ENCODE assay signal across 15 cellular contexts in the genomic region with DNA sequence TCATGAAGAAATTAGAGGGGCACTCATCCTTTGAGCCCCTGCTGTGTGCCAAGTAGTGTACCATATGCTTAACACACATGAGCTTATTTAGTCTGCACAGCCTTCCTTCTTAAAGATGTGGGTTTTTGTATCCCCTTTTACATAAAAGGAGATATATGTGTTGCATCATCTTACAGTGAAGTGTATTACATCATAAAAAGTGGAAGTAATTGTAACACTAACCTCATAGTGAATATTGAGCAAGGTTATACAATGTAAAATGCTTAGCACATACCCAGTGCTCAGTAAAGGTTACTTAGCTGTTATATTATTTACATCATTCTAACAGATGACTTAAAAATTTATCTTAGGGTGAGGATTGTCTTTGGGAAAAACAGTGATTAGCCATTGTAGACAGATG. TPM values are rescaled to one million over a fixed set of nuclear protein-coding genes. Genes with fewer than 3 reads are reported as not detected.
DNase-seq lines count a peak whose midpoint lies in the region; ATAC-seq and TF ChIP-seq lines count a peak whose summit lies in the region.
"Had no signal": no experiment of that assay in that cellular context is flagged by ENCODE, and none has a peak within 500 bp of the region (broad histone marks: within the 10 kb centered on the region; RNA-seq: fewer than 3 reads in every experiment).

No MANE protein-coding gene starts in this region.

- intact Hi-C loops in activated CD8-positive, alpha-beta T cell treated with anti-CD3 and anti-CD28 coated beads for 36 hours (cut with micrococcal nuclease): no loop called here

- no peak for DNase-seq in activated CD8-positive, alpha-beta T cell treated with anti-CD3 and anti-CD28 coated beads for 36 hours
- no peak for DNase-seq in activated CD8-positive, alpha-beta T cell treated with anti-CD3 and anti-CD28 coated beads, Interleukin-2, amount 10 ng/mL, durations not matched to agents 7 days and 5 days
- DNase-seq in NAMALWA (ENCODE audit: low spot score) (peak; percentile 45), SW480 (ENCODE audit: low spot score) (peak; percentile 39), immature natural killer cell (no peak), nucleus accumbens (lab: John Stamatoyannopoulos, UW) (no peak)
- DNase-seq: ACHN; activated CD8-positive, alpha-beta memory T cell treated with anti-CD3 and anti-CD28 coated beads, Interleukin-2, amount 10 ng/mL, durations not matched to agents 7 days and 5 days; activated naive CD4-positive, alpha-beta T cell treated with Interleukin-2 at 50 U/mL for 16 hours; Calu3; effector memory CD8-positive, alpha-beta T cell; foreskin melanocyte; naive thymus-derived CD8-positive, alpha-beta T cell had no signal

- no peaks in the 10 kb centered on the region for H3K9me3 Mint-ChIP-seq in activated CD8-positive, alpha-beta T cell treated with anti-CD3 and anti-CD28 coated beads for 36 hours
- no peaks in the 10 kb centered on the region for H3K9me3 Mint-ChIP-seq in activated CD8-positive, alpha-beta T cell treated with anti-CD3 and anti-CD28 coated beads, Interleukin-2, amount 10 ng/mL, durations not matched to agents 7 days and 5 days (ENCODE audit: insufficient read depth)
- H3K9me3 Mint-ChIP-seq in nephron (no peaks in the 10 kb centered on the region), immature natural killer cell (no peaks in the 10 kb centered on the region)
- H3K9me3 Mint-ChIP-seq: effector memory CD8-positive, alpha-beta T cell; naive thymus-derived CD8-positive, alpha-beta T cell had no signal

- H3K27ac Mint-ChIP-seq in activated CD8-positive, alpha-beta T cell treated with anti-CD3 and anti-CD28 coated beads for 36 hours: peak overlapping the region; percentile 25
- no peak overlapping the region for H3K27ac Mint-ChIP-seq in activated CD8-positive, alpha-beta T cell treated with anti-CD3 and anti-CD28 coated beads, Interleukin-2, amount 10 ng/mL, durations not matched to agents 7 days and 5 days
- H3K27ac Mint-ChIP-seq in nephron: no peak overlapping the region
- H3K27ac Mint-ChIP-seq in immature natural killer cell: peak overlapping the region in 1 of 6 donors; percentile 67
- H3K27ac Mint-ChIP-seq: activated CD8-positive, alpha-beta memory T cell treated with anti-CD3 and anti-CD28 coated beads, Interleukin-2, amount 10 ng/mL, durations not matched to agents 7 days and 5 days; effector memory CD8-positive, alpha-beta T cell had no signal

- H3K4me1 Mint-ChIP-seq in activated CD8-positive, alpha-beta T cell treated with anti-CD3 and anti-CD28 coated beads for 36 hours (ENCODE audit: low read depth): peaks cover 17% of the 10 kb centered on the region
- peaks cover 20% of the 10 kb centered on the region for H3K4me1 Mint-ChIP-seq in activated CD8-positive, alpha-beta T cell treated with anti-CD3 and anti-CD28 coated beads, Interleukin-2, amount 10 ng/mL, durations not matched to agents 7 days and 5 days (ENCODE audit: low read depth)
- H3K4me1 Mint-ChIP-seq in nephron (peaks cover 10% of the 10 kb centered on the region), immature natural killer cell (peaks cover 9 to 11% of the 10 kb centered on the region in 2 donors)

- H3K36me3 Mint-ChIP-seq in activated CD8-positive, alpha-beta T cell treated with anti-CD3 and anti-CD28 coated beads for 36 hours (ENCODE audit: low read depth): no peaks in the 10 kb centered on the region
- H3K36me3 Mint-ChIP-seq in activated CD8-positive, alpha-beta T cell treated with anti-CD3 and anti-CD28 coated beads, Interleukin-2, amount 10 ng/mL, durations not matched to agents 7 days and 5 days (ENCODE audit: low read depth): peaks cover 2% of the 10 kb centered on the region
- no peaks in the 10 kb centered on the region for H3K36me3 Mint-ChIP-seq in nephron (ENCODE audit: low read depth)
- H3K36me3 Mint-ChIP-seq in immature natural killer cell: no peaks in the 10 kb centered on the region
- H3K36me3 Mint-ChIP-seq: naive thymus-derived CD8-positive, alpha-beta T cell had no signal

- ATAC-seq in activated CD8-positive, alpha-beta T cell treated with anti-CD3 and anti-CD28 coated beads for 36 hours: no peak
- ATAC-seq in activated CD8-positive, alpha-beta T cell treated with anti-CD3 and anti-CD28 coated beads, Interleukin-2, amount 10 ng/mL, durations not matched to agents 7 days and 5 days: no peak
- ATAC-seq in HG03095 (IDR thresholded peaks at IDR 0.05; ENCODE audit: unreplicated experiment): no peak
- ATAC-seq: activated CD8-positive, alpha-beta memory T cell treated with anti-CD3 and anti-CD28 coated beads, Interleukin-2, amount 10 ng/mL, durations not matched to agents 7 days and 5 days; effector memory CD8-positive, alpha-beta T cell; naive thymus-derived CD8-positive, alpha-beta T cell had no signal

- TF ChIP-seq CTCF in activated CD8-positive, alpha-beta T cell treated with anti-CD3 and anti-CD28 coated beads for 36 hours (IDR thresholded peaks at IDR 0.05): no peak
- TF ChIP-seq CTCF in nephron (IDR thresholded peaks at IDR 0.05; ENCODE audit: unreplicated experiment in 3 of 3): no peak

- no peaks in the 10 kb centered on the region for H3K27me3 Mint-ChIP-seq in activated CD8-positive, alpha-beta T cell treated with anti-CD3 and anti-CD28 coated beads for 36 hours
- no peaks in the 10 kb centered on the region for H3K27me3 Mint-ChIP-seq in activated CD8-positive, alpha-beta T cell treated with anti-CD3 and anti-CD28 coated beads, Interleukin-2, amount 10 ng/mL, durations not matched to agents 7 days and 5 days (ENCODE audit: low read depth)
- H3K27me3 Mint-ChIP-seq in nephron (ENCODE audit: low read depth): no peaks in the 10 kb centered on the region
- H3K27me3 Mint-ChIP-seq in immature natural killer cell (ENCODE audit: low read depth in 3 of 3): peaks cover 0 to 5% (median 2%) of the 10 kb centered on the region in 3 donors
- H3K27me3 Mint-ChIP-seq: activated CD8-positive, alpha-beta memory T cell treated with anti-CD3 and anti-CD28 coated beads, Interleukin-2, amount 10 ng/mL, durations not matched to agents 7 days and 5 days; effector memory CD8-positive, alpha-beta T cell; naive thymus-derived CD8-positive, alpha-beta T cell had no signal

- POLR2A ChIA-PET in activated CD8-positive, alpha-beta T cell treated with anti-CD3 and anti-CD28 coated beads for 36 hours (lab: Charles Lee): interaction anchor here (0.6 to 1.7 kb wide), 4 partner anchors 8 to 164 kb away, joined by 3 to 5 read pairs (median 4); partner anchors contain the start of genes DYNLRB1 and NCOA6
- POLR2A ChIA-PET in activated CD8-positive, alpha-beta T cell treated with anti-CD3 and anti-CD28 coated beads, Interleukin-2, amount 10 ng/mL, durations not matched to agents 7 days and 5 days (lab: Charles Lee): interaction anchor here (0.6 kb wide), 1 partner anchor 24 kb away, joined by 3 read pairs; no protein-coding TSS in a partner anchor

- CTCF ChIA-PET in activated CD8-positive, alpha-beta T cell treated with anti-CD3 and anti-CD28 coated beads for 36 hours (lab: Charles Lee): interaction anchor here (0.8 to 1.8 kb wide), 6 partner anchors 12 to 368 kb away, joined by 3 to 4 read pairs (median 4); partner anchors contain the start of gene MAP1LC3A
- CTCF ChIA-PET in activated CD8-positive, alpha-beta T cell treated with anti-CD3 and anti-CD28 coated beads, Interleukin-2, amount 10 ng/mL, durations not matched to agents 7 days and 5 days (lab: Charles Lee): interaction anchor here (1.0 to 1.5 kb wide), 4 partner anchors 23 to 368 kb away, joined by 3 to 4 read pairs (median 3); no protein-coding TSS in a partner anchor

- no peak overlapping the region for H3K4me3 Mint-ChIP-seq in activated CD8-positive, alpha-beta T cell treated with anti-CD3 and anti-CD28 coated beads for 36 hours
- H3K4me3 Mint-ChIP-seq in activated CD8-positive, alpha-beta T cell treated with anti-CD3 and anti-CD28 coated beads, Interleukin-2, amount 10 ng/mL, durations not matched to agents 7 days and 5 days: no peak overlapping the region
- H3K4me3 Mint-ChIP-seq in nephron: peak overlapping the region; percentile 19 to 67 (median 65)
- H3K4me3 Mint-ChIP-seq in immature natural killer cell: peak overlapping the region in 1 of 5 donors; percentile 25
- H3K4me3 Mint-ChIP-seq: activated CD8-positive, alpha-beta memory T cell treated with anti-CD3 and anti-CD28 coated beads, Interleukin-2, amount 10 ng/mL, durations not matched to agents 7 days and 5 days; effector memory CD8-positive, alpha-beta T cell had no signal

RNA-seq across cellular contexts. Expression of gene PIGU, which starts 3.7 kb away (rescaled TPM):
- 10 to 100 TPM; 19.4 to 20.9 TPM for total RNA-seq in activated CD8-positive, alpha-beta T cell treated with anti-CD3 and anti-CD28 coated beads for 36 hours
- 10 to 100 TPM; 19.1 to 21.2 TPM for total RNA-seq in activated CD8-positive, alpha-beta T cell treated with anti-CD3 and anti-CD28 coated beads, Interleukin-2, amount 10 ng/mL, durations not matched to agents 7 days and 5 days
- 10 to 100 TPM; 19.3 to 34.7 (median 25.3) TPM for polyA plus RNA-seq in immature natural killer cell

RNA-seq across cellular contexts. Expression of gene TP53INP2, which starts 23.6 kb away (rescaled TPM):
- total RNA-seq in activated CD8-positive, alpha-beta T cell treated with anti-CD3 and anti-CD28 coated beads for 36 hours: 1 to 10 TPM; 4.0 to 4.6 TPM
- 1 to 10 TPM; 2.0 to 2.1 TPM for total RNA-seq in activated CD8-positive, alpha-beta T cell treated with anti-CD3 and anti-CD28 coated beads, Interleukin-2, amount 10 ng/mL, durations not matched to agents 7 days and 5 days
- polyA plus RNA-seq in immature natural killer cell: 1 to 10 TPM in 1 of 3 donors, under 1 TPM in 2; 0.09 to 1.8 (median 0.53) TPM

Comparison
In these comparisons a context has a peak if more than half of its experiments do, and no peak if none do; other contexts are left out.
1. DNase-seq: peak in NAMALWA (single experiment) and SW480 (single experiment); none in activated CD8-positive, alpha-beta T cell treated with anti-CD3 and anti-CD28 coated beads for 36 hours (single experiment), activated CD8-positive, alpha-beta T cell treated with anti-CD3 and anti-CD28 coated beads, Interleukin-2, amount 10 ng/mL, durations not matched to agents 7 days and 5 days (single experiment), immature natural killer cell (0 of 3) and nucleus accumbens (0 of 56).
2. H3K4me3 Mint-ChIP-seq: peak in nephron (3 of 3); none in activated CD8-positive, alpha-beta T cell treated with anti-CD3 and anti-CD28 coated beads for 36 hours (single experiment) and activated CD8-positive, alpha-beta T cell treated with anti-CD3 and anti-CD28 coated beads, Interleukin-2, amount 10 ng/mL, durations not matched to agents 7 days and 5 days (single experiment).